Comparison of ENCODE assay signal across 1 cellular context in genomic region chr1:197327776-197328364, GRCh38.
TF ChIP-seq lines count a peak whose summit lies in the region.

No MANE protein-coding gene starts in this region.

TF ChIP-seq in GM23338, 12 proteins besides CTCF, POLR2A, EP300 and RAD21 (continued from another document):
- TF ChIP-seq ZNF462 (CRISPR knock-in tag; IDR thresholded peaks at IDR 0.05): no peak
- no peak for TF ChIP-seq ZNF114 (CRISPR knock-in tag; IDR thresholded peaks at IDR 0.05)
- TF ChIP-seq ETS1 (IDR thresholded peaks at IDR 0.05): no peak
